ENCODE assay signal across 8 cellular contexts in the genomic region with DNA sequence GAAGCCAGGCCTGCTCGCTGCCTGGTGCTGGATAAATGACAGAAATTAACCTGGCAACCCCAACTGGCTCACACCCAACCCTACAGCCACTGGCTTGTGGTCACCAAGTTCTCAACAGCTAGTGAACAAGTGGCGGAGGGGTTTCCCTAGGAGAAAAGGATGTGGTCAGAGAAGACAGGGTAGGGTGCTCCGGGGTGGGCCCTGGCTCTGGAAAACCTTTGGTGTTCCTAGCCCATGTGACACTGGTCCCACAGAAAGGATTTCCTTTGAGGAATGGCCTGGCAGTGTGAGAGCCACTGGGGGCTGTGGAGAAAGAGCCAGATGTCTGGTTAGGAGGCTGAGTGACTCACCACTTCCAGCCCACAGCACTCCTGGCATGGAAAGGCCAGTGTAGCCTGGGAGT. TPM values are rescaled to one million over a fixed set of nuclear protein-coding genes. Genes with fewer than 3 reads are reported as not detected.
DNase-seq lines count a peak whose midpoint lies in the region; ATAC-seq, FAIRE-seq and TF ChIP-seq lines count a peak whose summit lies in the region.

No MANE protein-coding gene starts in this region.

- H3K36me3 Mint-ChIP-seq in neural progenitor cell: no peaks in the 10 kb centered on the region

- H2AFZ ChIP-seq in GM12878 (ENCODE audit: control insufficient read depth, low read depth, low read length) (no peak overlapping the region), neural progenitor cell (replicated peaks) (no peak overlapping the region), Karpas-422 (ENCODE audit: low read length) (no peak overlapping the region)

- TF ChIP-seq RAD21 in GM12878 (IDR thresholded peaks at IDR 0.05; ENCODE audit: insufficient read depth, low read depth, low read length): no peak

- peak overlapping the region; percentile 45 for H3K4me2 ChIP-seq in GM12878 (ENCODE audit: control insufficient read depth, insufficient read depth)
- no peak overlapping the region for H3K4me2 ChIP-seq in neural progenitor cell
- H3K4me2 ChIP-seq in Karpas-422 (ENCODE audit: low read depth, low read length, poor library complexity, severe bottlenecking): no peak overlapping the region

- DNase-seq in DMS79 treated with DMSO at 0.1 percent for 48 hours (lab: John Stamatoyannopoulos, UW) (peak; percentile 59), HTR-8/SVneo (ENCODE audit: insufficient read length, low spot score) (no peak), GM12878 (ENCODE audit: low read depth, low spot score) (no peak), neural progenitor cell (ENCODE audit: low spot score) (no peak), Karpas-422 (no peak), NCI-H2107 (lab: John Stamatoyannopoulos, UW) (no peak), D721Med (ENCODE audit: insufficient read length, low spot score) (no peak)

- no peaks in the 10 kb centered on the region for H4K20me1 ChIP-seq in GM12878 (ENCODE audit: control insufficient read depth, insufficient read depth)
- H4K20me1 ChIP-seq in neural progenitor cell (ENCODE audit: low read depth): no peaks in the 10 kb centered on the region
- 0 out of 2 replicates have a peak, but pooled peaks cover 4% of the 10 kb centered on the region for H4K20me1 ChIP-seq in Karpas-422 (ENCODE audit: insufficient read depth, low read depth, low read length)

- 4% methylated on average over 3 of the region's 3 CpGs for WGBS in GM12878 (ENCODE audit: insufficient coverage, insufficient replicate concordance, low lambda C conversion rate, missing lambda C conversion rate)
- 89 to 90% methylated on average over 2 of the region's 3 CpGs for WGBS in mesodermal cell (ENCODE audit: insufficient coverage in 2 of 2), 2 experiments

- no peaks in the 10 kb centered on the region for H3K9me3 ChIP-seq in GM12878 (replicated peaks; ENCODE audit: control insufficient read depth, insufficient read depth, low read length)
- H3K9me3 ChIP-seq in mesodermal cell (ENCODE audit: control insufficient read depth, low read length): no peaks in the 10 kb centered on the region
- no peaks in the 10 kb centered on the region for H3K9me3 ChIP-seq in neural progenitor cell (ENCODE audit: low read depth)
- no peaks in the 10 kb centered on the region for H3K9me3 ChIP-seq in Karpas-422 (ENCODE audit: low read length)

- peaks cover 48% of the 10 kb centered on the region for H3K4me1 ChIP-seq in GM12878 (ENCODE audit: control insufficient read depth, insufficient read depth, low read length)
- H3K4me1 ChIP-seq in mesodermal cell (ENCODE audit: control insufficient read depth, insufficient read depth, low read length, poor library complexity, severe bottlenecking): peaks cover 45% of the 10 kb centered on the region
- no peaks in the 10 kb centered on the region for H3K4me1 ChIP-seq in neural progenitor cell
- H3K4me1 ChIP-seq in Karpas-422 (ENCODE audit: low read length): peaks cover 9% of the 10 kb centered on the region

- CTCF ChIA-PET in GM12878 (lab: Yijun Ruan, JAX): interaction anchor here (0.7 to 7.5 kb wide), 6 partner anchors 7 to 63 kb away, joined by 3 to 55 read pairs (median 18); partner anchors contain the start of gene SYNE3

- no peaks in the 10 kb centered on the region for H3K4me1 Mint-ChIP-seq in neural progenitor cell

- no peaks in the 10 kb centered on the region for H3K9me3 Mint-ChIP-seq in neural progenitor cell

- no peak for TF ChIP-seq EP300 in GM12878 (IDR thresholded peaks at IDR 0.05; ENCODE audit: borderline replicate concordance in 1 of 2, control insufficient read depth in 1 of 2, low read depth in 2 of 2, low read length in 2 of 2)

- H3K4me3 ChIP-seq in GM12878 (no peak overlapping the region; the same call in 1 of the 2 replicates), mesodermal cell (ENCODE audit: extremely low read depth, insufficient read depth, low read length, poor library complexity, severe bottlenecking) (no peak overlapping the region), neural progenitor cell (no peak overlapping the region), Karpas-422 (ENCODE audit: low read length) (no peak overlapping the region)

- BruUV-seq in GM12878 (replicated peaks; lab: Mats Ljungman, UMichigan): no TSS peak

- SMC1A ChIA-PET in GM12878 (lab: Charles Lee; ENCODE audit: uncharacterized antibody, unreplicated experiment): interaction anchor here (0.8 to 12.0 kb wide), 7 partner anchors 12 to 66 kb away, joined by 3 to 107 read pairs (median 6); no protein-coding TSS in a partner anchor

- TF ChIP-seq POLR2A in GM12878 (IDR thresholded peaks at IDR 0.05; ENCODE audit: low read depth, low read length): no peak

- FAIRE-seq in HTR-8/SVneo (lab: Jason Lieb, UNC) (peak; percentile 87), GM12878 (lab: Jason Lieb, UNC) (no peak), D721Med (lab: Jason Lieb, UNC) (no peak)

- H3K79me2 ChIP-seq in GM12878 (ENCODE audit: control insufficient read depth, insufficient read depth, low read length) (peaks cover 82% of the 10 kb centered on the region), neural progenitor cell (ENCODE audit: low read depth) (no peaks in the 10 kb centered on the region), Karpas-422 (ENCODE audit: low read length) (no peaks in the 10 kb centered on the region)

- no peaks in the 10 kb centered on the region for H3K27me3 ChIP-seq in GM12878 (replicated peaks in 1 of 2; ENCODE audit: control insufficient read depth in 2 of 2, insufficient read depth in 2 of 2, low read length in 1 of 2)
- H3K27me3 ChIP-seq in neural progenitor cell: no peaks in the 10 kb centered on the region
- no peaks in the 10 kb centered on the region for H3K27me3 ChIP-seq in Karpas-422 (ENCODE audit: low read length)

- H3K27me3 Mint-ChIP-seq in neural progenitor cell (ENCODE audit: insufficient read depth, low read depth): peaks cover 4% of the 10 kb centered on the region

- RAD21 ChIA-PET in GM12878 (lab: Charles Lee; ENCODE audit: unreplicated experiment): interaction anchor here (1.6 to 5.9 kb wide), 3 partner anchors 7 to 11 kb away, joined by 4 to 78 read pairs (median 12); partner anchors contain the start of gene SYNE3

- H3K36me3 ChIP-seq in GM12878 (ENCODE audit: control insufficient read depth in 2 of 2, insufficient read depth in 2 of 2, low read length in 1 of 2) (peaks cover 4 to 5% of the 10 kb centered on the region in 2 experiments; a peak in 3 of 4 replicates), mesodermal cell (ENCODE audit: control insufficient read depth, insufficient read depth, low read length) (no peaks in the 10 kb centered on the region), neural progenitor cell (no peaks in the 10 kb centered on the region), Karpas-422 (ENCODE audit: insufficient read depth, low read length) (no peaks in the 10 kb centered on the region)

- H3K27ac ChIP-seq in GM12878 (ENCODE audit: control insufficient read depth, insufficient read depth): peak overlapping the region; percentile 50
- peak overlapping the region; percentile 81 for H3K27ac ChIP-seq in mesodermal cell (ENCODE audit: low read depth, low read length, severe bottlenecking)
- no peak overlapping the region for H3K27ac ChIP-seq in neural progenitor cell
- H3K27ac ChIP-seq in Karpas-422 (ENCODE audit: low read length): no peak overlapping the region

- H3K27ac Mint-ChIP-seq in neural progenitor cell: no peak overlapping the region

- H3F3A ChIP-seq in neural progenitor cell (ENCODE audit: low read depth): no peaks in the 10 kb centered on the region

- in situ Hi-C loops in GM12878 (cut with MboI): no loop called here

- no peak for TF ChIP-seq CTCF in GM12878 (IDR thresholded peaks at IDR 0.05 in 2 of 3, conservative IDR thresholded peaks at IDR 0.05 in 1 of 3; ENCODE audit: control insufficient read depth in 2 of 3, extremely low read depth in 1 of 3, insufficient read depth in 1 of 3, low read depth in 3 of 3, low read length in 3 of 3)
- TF ChIP-seq CTCF in neural progenitor cell (IDR thresholded peaks at IDR 0.05): no peak
- no peak for TF ChIP-seq CTCF in D721Med (IDR thresholded peaks at IDR 0.05; ENCODE audit: insufficient read depth, missing control alignments)

- H3K9ac ChIP-seq in GM12878 (ENCODE audit: control insufficient read depth, insufficient read depth, low read length) (no peak overlapping the region; the same call in 1 of the 2 replicates), neural progenitor cell (no peak overlapping the region), Karpas-422 (ENCODE audit: low read length) (no peak overlapping the region)

- intact Hi-C loops in GM12878 (cut with micrococcal nuclease; ENCODE audit: unreplicated experiment): loop anchor here (10.0 kb wide), 2 partner anchors 183 to 353 kb away; partner anchors contain the start of gene DICER1

- no peak overlapping the region for H3K4me3 Mint-ChIP-seq in neural progenitor cell

- H3K9me2 ChIP-seq in Karpas-422 (replicated peaks; ENCODE audit: insufficient read depth, low read length): no peaks in the 10 kb centered on the region

- POLR2A ChIA-PET in GM12878 (lab: Charles Lee): interaction anchor here (0.6 to 17.4 kb wide), 5 partner anchors 8 to 29 kb away, joined by 3 to 276 read pairs (median 4); partner anchors contain the start of gene SYNE3

- peak; percentile 54 for ATAC-seq in GM12878

RNA-seq across cellular contexts. Expression of gene SYNE3, which starts 8.7 kb away (rescaled TPM):
- total RNA-seq in GM12878 (2013; cell fraction: nucleolus; rRNA removed): 85.2 and 87.1 TPM in 2 replicates
- total RNA-seq in GM12878 (2014; rRNA removed): 18.5 and 20.0 TPM in 2 replicates
- 16.2 and 16.7 TPM in 2 replicates for total RNA-seq in GM12878 (2014; rRNA removed; fragmentation: Illumina TruSeq; extraction: Trizol)
- 40.0 and 44.1 TPM in 2 replicates for total RNA-seq in GM12878 (2021)
- polyA plus RNA-seq in GM12878 (2011; ENCODE audit: low read depth): 3.2 TPM
- polyA plus RNA-seq in GM12878 (2011; rRNA removed): 9.2 and 13.7 TPM in 2 replicates
- polyA plus RNA-seq in GM12878 (2011; cell fraction: cytosol; rRNA removed): 8.8 and 9.1 TPM in 2 replicates
- 35.2 and 47.8 TPM in 2 replicates for polyA plus RNA-seq in GM12878 (2011; cell fraction: nucleus; rRNA removed)
- 5.3 and 5.8 TPM in 2 replicates for polyA plus RNA-seq in GM12878 (2012)
- polyA plus RNA-seq in GM12878 (2014; fragmentation: Illumina TruSeq; extraction: Trizol): 11.4 and 12.9 TPM in 2 replicates
- polyA plus RNA-seq in GM12878 (2014; fragmentation: Nextera tagmentation; extraction: Ambion mirVana): 1 to 10 TPM; 1.4 TPM
- polyA plus RNA-seq in GM12878 (2014; rRNA removed): 16.3 and 17.2 TPM in 2 replicates
- polyA plus RNA-seq in GM12878 (2016; fragmentation: Nextera tagmentation; extraction: Ambion mirVana): 10 to 100 TPM; 11.6 to 13.0 TPM
- 23.6 and 27.6 TPM in 2 replicates for polyA minus RNA-seq in GM12878 (2011; rRNA and poly(A)+ RNA removed)
- 11.1 and 11.3 TPM in 2 replicates for polyA minus RNA-seq in GM12878 (2011; cell fraction: cytosol; rRNA and poly(A)+ RNA removed)
- 21.9 and 38.7 TPM in 2 replicates for polyA minus RNA-seq in GM12878 (2011; cell fraction: nucleus; rRNA and poly(A)+ RNA removed)
- 4.2 TPM for polyA plus RNA-seq in mesodermal cell (2013, experiment 1 of 2)
- polyA plus RNA-seq in mesodermal cell (2013, experiment 2 of 2): 3.9 TPM
- 0.03 and 0.06 TPM in 2 replicates for total RNA-seq in neural progenitor cell (ENCODE audit: low replicate concordance)
- total RNA-seq in Karpas-422 (2014; rRNA removed; shearing (Covaris generic); ENCODE audit: low replicate concordance): 1.8 and 3.3 TPM in 2 replicates

RNA-seq across cellular contexts. Expression of gene GLRX5, which starts 27.1 kb away (rescaled TPM):
- 4.1 and 4.4 TPM in 2 replicates for total RNA-seq in GM12878 (2013; cell fraction: nucleolus; rRNA removed)
- total RNA-seq in GM12878 (2014; rRNA removed) (60.4 and 66.9 TPM in 2 replicates), GM12878 (2014; rRNA removed; fragmentation: Illumina TruSeq; extraction: Trizol) (57.9 and 58.5 TPM in 2 replicates), GM12878 (2021) (48.2 and 53.8 TPM in 2 replicates), neural progenitor cell (ENCODE audit: low replicate concordance) (71.8 and 99.9 TPM in 2 replicates)
- polyA plus RNA-seq in GM12878 (2011; ENCODE audit: low read depth): 38.1 TPM
- polyA plus RNA-seq in GM12878 (2011; rRNA removed) (60.9 and 71.4 TPM in 2 replicates), GM12878 (2014; fragmentation: Illumina TruSeq; extraction: Trizol) (71.2 and 82.5 TPM in 2 replicates), GM12878 (2014; fragmentation: Nextera tagmentation; extraction: Ambion mirVana) (10 to 100 TPM; 13.7 to 28.8 TPM), GM12878 (2014; rRNA removed) (53.0 and 56.8 TPM in 2 replicates), GM12878 (2016; fragmentation: Nextera tagmentation; extraction: Ambion mirVana) (100 to 1,000 TPM in 1 of 2 experiments, 10 to 100 TPM in 1; 12.8 to 139 TPM)
- 23.4 and 28.6 TPM in 2 replicates for polyA plus RNA-seq in GM12878 (2011; cell fraction: cytosol; rRNA removed)
- polyA plus RNA-seq in GM12878 (2011; cell fraction: nucleus; rRNA removed): 11.2 and 13.0 TPM in 2 replicates
- 30.1 and 36.5 TPM in 2 replicates for polyA plus RNA-seq in GM12878 (2012)
- 13.3 and 15.7 TPM in 2 replicates for polyA minus RNA-seq in GM12878 (2011; rRNA and poly(A)+ RNA removed)
- polyA minus RNA-seq in GM12878 (2011; cell fraction: cytosol; rRNA and poly(A)+ RNA removed): 8.0 and 9.5 TPM in 2 replicates
- polyA minus RNA-seq in GM12878 (2011; cell fraction: nucleus; rRNA and poly(A)+ RNA removed): 3.6 and 7.3 TPM in 2 replicates
- 61.4 TPM for polyA plus RNA-seq in mesodermal cell (2013, experiment 1 of 2)
- polyA plus RNA-seq in mesodermal cell (2013, experiment 2 of 2): 68.7 TPM
- 69.7 and 74.6 TPM in 2 replicates for total RNA-seq in Karpas-422 (2014; rRNA removed; shearing (Covaris generic); ENCODE audit: low replicate concordance)

Comparison
In these comparisons a context has a peak if more than half of its experiments do, and no peak if none do; other contexts are left out.
1. H3K27ac ChIP-seq: peak in GM12878 (single experiment) and mesodermal cell (single experiment); none in neural progenitor cell (single experiment) and Karpas-422 (single experiment).